1 cellular context compared by ENCODE assay signal in genomic region chr20:34004790-34005457, GRCh38.
TF ChIP-seq lines count a peak whose summit lies in the region.

No MANE protein-coding gene starts in this region.

TF ChIP-seq in HepG2, 621 proteins besides CTCF, POLR2A, EP300 and RAD21 (continued from another document and continues in another):
- peak; percentile 37; the same call in 1 of the 2 replicates for TF ChIP-seq SKIL (CRISPR knock-in tag; IDR thresholded peaks at IDR 0.05; ENCODE audit: borderline replicate concordance)
- TF ChIP-seq ZNF691 (CRISPR knock-in tag; IDR thresholded peaks at IDR 0.05; ENCODE audit: borderline replicate concordance, low read depth), result 0 out of 2 replicates have a peak, but pooled peaks have one; percentile 39
- peak; percentile 91 for TF ChIP-seq SMYD3 (CRISPR knock-in tag; IDR thresholded peaks at IDR 0.05)
- no peak for TF ChIP-seq GPN1 (CRISPR knock-in tag; IDR thresholded peaks at IDR 0.05; ENCODE audit: borderline replicate concordance)
- 0 out of 2 replicates have a peak, but pooled peaks have one; percentile 38 for TF ChIP-seq ZSCAN12 (CRISPR knock-in tag; IDR thresholded peaks at IDR 0.05)
- TF ChIP-seq ZSCAN31 (CRISPR knock-in tag; IDR thresholded peaks at IDR 0.05; ENCODE audit: low read depth), result peak; percentile 38; the same call in 1 of the 2 replicates
- no peak for TF ChIP-seq PHB2 (IDR thresholded peaks at IDR 0.05; ENCODE audit: partially characterized antibody)
- TF ChIP-seq SAFB2 (CRISPR knock-in tag; IDR thresholded peaks at IDR 0.05; ENCODE audit: borderline replicate concordance, low read depth), result peak; percentile 31; the same call in 1 of the 2 replicates
- peak; percentile 46; the same call in 1 of the 2 replicates for TF ChIP-seq PBX2 (CRISPR knock-in tag; IDR thresholded peaks at IDR 0.05)
- TF ChIP-seq ZFP91 (CRISPR knock-in tag; IDR thresholded peaks at IDR 0.05; ENCODE audit: borderline replicate concordance), result peak; percentile 54; the same call in 1 of the 2 replicates
- peak; percentile 57; the same call in 1 of the 2 replicates for TF ChIP-seq SPEN (CRISPR knock-in tag; IDR thresholded peaks at IDR 0.05; ENCODE audit: low read depth)
- TF ChIP-seq ATRX (CRISPR knock-in tag; IDR thresholded peaks at IDR 0.05; ENCODE audit: borderline replicate concordance), result no peak
- TF ChIP-seq ZNF160 (CRISPR knock-in tag; IDR thresholded peaks at IDR 0.05), result 0 out of 2 replicates have a peak, but pooled peaks have one; percentile 67
- no peak for TF ChIP-seq ZNF75D (CRISPR knock-in tag; IDR thresholded peaks at IDR 0.05; ENCODE audit: borderline replicate concordance)
- no peak for TF ChIP-seq ZNF567 (CRISPR knock-in tag; IDR thresholded peaks at IDR 0.05; ENCODE audit: borderline replicate concordance)
- TF ChIP-seq GATA4 (IDR thresholded peaks at IDR 0.05; ENCODE audit: borderline replicate concordance, low read depth), result peak; percentile 75; the same call in 1 of the 2 replicates
- TF ChIP-seq TOE1 (CRISPR knock-in tag; IDR thresholded peaks at IDR 0.05), result no peak; the same call in 1 of the 2 replicates
- TF ChIP-seq ZNF569 (CRISPR knock-in tag; IDR thresholded peaks at IDR 0.05; ENCODE audit: borderline replicate concordance), result no peak
- TF ChIP-seq ZNF629 (CRISPR knock-in tag; conservative IDR thresholded peaks at IDR 0.05), result 0 out of 2 replicates have a peak, but pooled peaks have one; percentile 12
- 0 out of 2 replicates have a peak, but pooled peaks have one; percentile 33 for TF ChIP-seq SMAD9 (CRISPR knock-in tag; IDR thresholded peaks at IDR 0.05)
- no peak for TF ChIP-seq NFYC (CRISPR knock-in tag; IDR thresholded peaks at IDR 0.05)
- no peak for TF ChIP-seq ZNF329 (CRISPR knock-in tag; IDR thresholded peaks at IDR 0.05; ENCODE audit: low read depth)
- TF ChIP-seq NR3C1 (CRISPR knock-in tag; IDR thresholded peaks at IDR 0.05), result no peak
- TF ChIP-seq ASH2L (IDR thresholded peaks at IDR 0.05; ENCODE audit: insufficient read length, low read depth, low read length), result peak; percentile 87
- 0 out of 2 replicates have a peak, but pooled peaks have one; percentile 29 for TF ChIP-seq FOXA1 (IDR thresholded peaks at IDR 0.05)
- peak; percentile 94 for TF ChIP-seq FOXA1 (CRISPR knock-in tag; IDR thresholded peaks at IDR 0.05)
- TF ChIP-seq HDAC1 (CRISPR knock-in tag; IDR thresholded peaks at IDR 0.05), result peak; percentile 88
- TF ChIP-seq NFATC3 (CRISPR knock-in tag; IDR thresholded peaks at IDR 0.05), result no peak
- TF ChIP-seq ZNF337 (CRISPR knock-in tag; IDR thresholded peaks at IDR 0.05; ENCODE audit: borderline replicate concordance, low read depth), result peak; percentile 73; the same call in 1 of the 2 replicates
- peak; percentile 88 for TF ChIP-seq HDAC2 (CRISPR knock-in tag; IDR thresholded peaks at IDR 0.05)
- TF ChIP-seq ZNF121 (CRISPR knock-in tag; IDR thresholded peaks at IDR 0.05), result peak; percentile 39; the same call in 1 of the 2 replicates
- no peak for TF ChIP-seq BCLAF1 (IDR thresholded peaks at IDR 0.05)
- TF ChIP-seq ZNF44 (CRISPR knock-in tag; IDR thresholded peaks at IDR 0.05), result peak; percentile 85; the same call in 1 of the 2 replicates
- TF ChIP-seq GATAD2A (CRISPR knock-in tag; IDR thresholded peaks at IDR 0.05), result peak; percentile 97
- peak; percentile 15; the same call in 1 of the 2 replicates for TF ChIP-seq ZNF772 (CRISPR knock-in tag; IDR thresholded peaks at IDR 0.05)
- TF ChIP-seq ZNF740 (CRISPR knock-in tag; IDR thresholded peaks at IDR 0.05), result no peak
- TF ChIP-seq MAFK (conservative IDR thresholded peaks at IDR 0.05 in 1 of 2, IDR thresholded peaks at IDR 0.05 in 1 of 2; ENCODE audit: low read length in 2 of 2), result peak; percentile 97 to 98
- TF ChIP-seq ZMYM4 (CRISPR knock-in tag; IDR thresholded peaks at IDR 0.05), result peak; percentile 63; the same call in 1 of the 2 replicates
- TF ChIP-seq AKNA (CRISPR knock-in tag; IDR thresholded peaks at IDR 0.05; ENCODE audit: borderline replicate concordance), result peak; percentile 13; the same call in 1 of the 2 replicates
- peak; percentile 80 for TF ChIP-seq RCOR2 (CRISPR knock-in tag; IDR thresholded peaks at IDR 0.05)
- no peak for TF ChIP-seq ZIK1 (CRISPR knock-in tag; IDR thresholded peaks at IDR 0.05; ENCODE audit: borderline replicate concordance, low read depth)
- TF ChIP-seq REPIN1 (CRISPR knock-in tag; IDR thresholded peaks at IDR 0.05; ENCODE audit: borderline replicate concordance, low read depth), result peak; percentile 88; the same call in 1 of the 2 replicates
- TF ChIP-seq IRF1 (CRISPR knock-in tag; IDR thresholded peaks at IDR 0.05; ENCODE audit: low read depth), result no peak
- TF ChIP-seq IRX3 (CRISPR knock-in tag; IDR thresholded peaks at IDR 0.05; ENCODE audit: borderline replicate concordance, low read depth), result peak; percentile 63; the same call in 1 of the 2 replicates
- TF ChIP-seq ESRRA (CRISPR knock-in tag; IDR thresholded peaks at IDR 0.05; ENCODE audit: low read depth), result peak; percentile 54; the same call in 1 of the 2 replicates
- TF ChIP-seq ZBTB38 (CRISPR knock-in tag; IDR thresholded peaks at IDR 0.05), result peak; percentile 88
- peak; percentile 79 for TF ChIP-seq ZNF350 (CRISPR knock-in tag; IDR thresholded peaks at IDR 0.05; ENCODE audit: borderline replicate concordance, low read depth)
- peak; percentile 77 for TF ChIP-seq PPARG (CRISPR knock-in tag; conservative IDR thresholded peaks at IDR 0.05)
- peak; percentile 80; the same call in 1 of the 2 replicates for TF ChIP-seq SIN3A (IDR thresholded peaks at IDR 0.05; ENCODE audit: borderline replicate concordance, low read depth, low read length)
- no peak for TF ChIP-seq PHF20 (CRISPR knock-in tag; IDR thresholded peaks at IDR 0.05)
- peak; percentile 97 for TF ChIP-seq MAFF (IDR thresholded peaks at IDR 0.05; ENCODE audit: low read depth, low read length)
